ENCODE assay signal across 9 cellular contexts in the genomic region with DNA sequence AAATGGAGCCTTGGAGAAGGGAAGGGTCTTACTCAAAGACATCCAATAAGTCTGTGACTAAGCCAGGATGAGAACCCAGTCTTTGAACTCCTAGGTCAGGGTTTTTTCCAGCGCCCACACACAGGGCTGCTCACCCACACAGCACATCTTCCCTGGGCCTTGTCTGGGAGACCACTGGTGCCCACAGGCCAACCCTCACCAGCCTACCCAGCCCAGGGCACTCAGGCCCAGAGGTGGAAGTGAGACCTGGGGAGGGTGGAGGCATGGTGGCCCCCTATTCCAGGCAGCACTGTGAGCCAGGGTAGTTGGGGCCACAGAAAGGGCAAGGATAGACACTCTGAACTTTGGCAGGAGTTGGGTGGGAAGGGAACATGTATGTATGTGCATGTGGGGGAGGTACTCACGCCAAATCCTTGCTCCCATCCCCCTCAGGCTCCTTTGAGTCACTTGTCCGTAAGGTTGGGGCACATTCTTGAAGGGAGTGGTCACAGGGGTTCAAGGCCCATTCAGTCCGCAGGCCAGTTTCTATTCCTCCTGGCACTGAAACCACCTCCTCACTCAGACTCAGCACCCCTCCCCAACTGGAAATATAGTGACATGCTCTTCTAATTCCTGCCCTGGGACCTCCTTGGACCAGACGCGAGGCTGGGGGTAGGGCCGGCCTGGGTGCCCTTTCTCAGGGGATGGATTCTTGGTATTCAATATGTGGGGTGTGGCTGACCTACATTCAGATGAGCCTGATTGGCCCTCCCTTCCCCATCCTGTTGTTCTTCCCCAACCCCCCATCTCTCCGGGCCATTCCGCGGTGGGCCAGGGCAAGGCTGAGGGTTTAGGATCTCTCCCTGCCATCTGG. TPM values are rescaled to one million over a fixed set of nuclear protein-coding genes. Genes with fewer than 3 reads are reported as not detected.
DNase-seq lines count a peak whose midpoint lies in the region; ATAC-seq and TF ChIP-seq lines count a peak whose summit lies in the region.
"Had no signal": no experiment of that assay in that cellular context is flagged by ENCODE, and none has a peak within 500 bp of the region (broad histone marks: within the 10 kb centered on the region; RNA-seq: fewer than 3 reads in every experiment).

No MANE protein-coding gene starts in this region.

- ATAC-seq in GM19397 (IDR thresholded peaks at IDR 0.05; ENCODE audit: unreplicated experiment) (peak; percentile 18), HG02981 (IDR thresholded peaks at IDR 0.05; ENCODE audit: unreplicated experiment) (peak; percentile 15)

- H3K9me3 Mint-ChIP-seq in MCF 10A (ENCODE audit: unreplicated experiment), result no peaks in the 10 kb centered on the region

- BruUV-seq in MCF 10A (replicated peaks; lab: Mats Ljungman, UMichigan), result no TSS peak

- POLR2A ChIA-PET in MCF 10A (lab: Yijun Ruan, JAX), result interaction anchor here (1.0 kb wide), 1 partner anchor 44 kb away, joined by 3 read pairs; a partner anchor contains a TSS

- H3K36me3 Mint-ChIP-seq in MCF 10A (ENCODE audit: insufficient read depth, unreplicated experiment), result no peaks in the 10 kb centered on the region

- intact Hi-C loops in MCF 10A (cut with micrococcal nuclease) (loop anchor here (1.0 to 2.0 kb wide), 3 partner anchors 11 to 282 kb away; a partner anchor contains a TSS), posterior vena cava (cut with DNase I) (no loop called here)

- peak overlapping the region; percentile 33 for H3K4me3 Mint-ChIP-seq in MCF 10A (ENCODE audit: unreplicated experiment)

- CTCF ChIA-PET in MCF 10A (lab: Yijun Ruan, JAX), result interaction anchor here (0.6 to 23.2 kb wide), 6 partner anchors 11 to 128 kb away, joined by 3 to 1450 read pairs (median 3); a partner anchor contains a TSS

- TF ChIP-seq CTCF in MCF 10A (IDR thresholded peaks at IDR 0.05; ENCODE audit: unreplicated experiment) (no peak), GM10266 (IDR thresholded peaks at IDR 0.05; ENCODE audit: control insufficient read depth, insufficient read depth, low read depth, missing control alignments) (no peak)

- H3K27me3 Mint-ChIP-seq in MCF 10A (ENCODE audit: insufficient read depth, unreplicated experiment), result no peaks in the 10 kb centered on the region

- H3K27ac Mint-ChIP-seq in MCF 10A (ENCODE audit: low read depth, unreplicated experiment), result no peak overlapping the region

- H3K4me1 Mint-ChIP-seq in MCF 10A (ENCODE audit: insufficient read depth, unreplicated experiment), result peaks cover 8% of the 10 kb centered on the region

- no peak for DNase-seq in MCF 10A (ENCODE audit: unreplicated experiment)
- DNase-seq in posterior vena cava (ENCODE audit: low spot score), result peak; percentile 55
- no peak for DNase-seq in GM10266 (ENCODE audit: extremely low spot score)
- DNase-seq in GDM1 (lab: John Stamatoyannopoulos, UW), result no peak
- no peak for DNase-seq in HPDE6-E6E7 (ENCODE audit: extremely low spot score)
- DNase-seq in NCI-H2171 treated with DMSO at 0.1 percent for 48 hours (lab: John Stamatoyannopoulos, UW), result no peak

RNA-seq across cellular contexts. Expression of a gene that starts 2.9 kb away (rescaled TPM):
- total RNA-seq in MCF 10A (2022) (0.37 TPM in 1 of 2 replicates, not detected in the other), posterior vena cava (not detected)
- total RNA-seq: renal cortical epithelial cell had no signal

RNA-seq across cellular contexts. Expression of a gene that starts 10.7 kb away (rescaled TPM):
- total RNA-seq in MCF 10A (2022) (20.6 and 55.7 TPM in 2 replicates), posterior vena cava (1 to 10 TPM; 6.9 to 9.5 TPM)

RNA-seq across cellular contexts. Expression of a gene that starts 44.5 kb away (rescaled TPM):
- total RNA-seq in MCF 10A (2022), result 142 and 146 TPM in 2 replicates
- 10 to 100 TPM; 90.8 to 93.2 TPM for total RNA-seq in posterior vena cava

RNA-seq across cellular contexts. Expression of a gene that starts 54.2 kb away (rescaled TPM):
- total RNA-seq in MCF 10A (2022) (94.7 and 102 TPM in 2 replicates), posterior vena cava (10 to 100 TPM; 38.2 to 46.2 TPM)
